ENCODE assay signal across 28 cellular contexts in the genomic region with DNA sequence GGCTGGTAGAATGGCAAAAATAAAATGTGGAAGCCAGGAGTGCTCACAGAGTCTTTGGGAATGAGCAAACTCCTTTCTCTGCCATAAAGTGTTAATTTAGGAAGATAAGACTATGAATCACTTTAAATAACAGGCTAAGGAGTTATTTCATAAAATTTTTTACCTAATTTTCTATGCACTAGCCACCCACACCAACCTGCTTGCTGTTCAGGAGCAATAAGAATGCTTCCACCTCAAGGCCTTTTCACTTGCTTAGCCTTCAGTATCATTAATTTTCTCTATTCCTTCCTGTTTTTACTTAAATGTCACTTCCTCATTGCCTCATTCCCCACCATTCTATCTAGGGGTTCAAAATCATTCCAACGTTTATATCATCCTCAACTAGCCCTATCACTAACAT.
"Had no signal": no experiment of that assay in that cellular context is flagged by ENCODE, and none has a peak within 500 bp of the region (broad histone marks: within the 10 kb centered on the region; RNA-seq: fewer than 3 reads in every experiment).

No MANE protein-coding gene starts in this region.

- H3K4me1 Mint-ChIP-seq: memory B cell; naive B cell; stimulated activated naive CD8-positive, alpha-beta T cell treated with anti-CD3 and anti-CD28 coated beads, Interleukin-15, amount 100 ng/mL, for 72 hours had no signal

- DNase-seq: effector memory CD8-positive, alpha-beta T cell; erythroblast; esophagus squamous epithelium; left ventricle myocardium superior; mucosa of descending colon; naive B cell; stimulated activated CD4-positive, alpha-beta T cell treated with anti-CD3 and anti-CD28 coated beads, Interleukin-12 subunit alpha, Interleukin-12 subunit beta, amount 100 ng/mL, for 4 hours; stimulated activated CD4-positive, alpha-beta T cell treated with anti-CD3 and anti-CD28 coated beads, Interleukin-1b, Interleukin-23, amount 100 ng/mL, for 48 hours; stimulated activated CD4-positive, alpha-beta T cell treated with anti-CD3 and anti-CD28 coated beads, Interleukin-4, amount 100 ng/mL, for 1 hour; stimulated activated CD8-positive, alpha-beta memory T cell treated with anti-CD3 and anti-CD28 coated beads, Interleukin-4, amount 100 ng/mL, for 48 hours; stimulated activated naive CD4-positive, alpha-beta T cell; stimulated activated naive CD8-positive, alpha-beta T cell treated with anti-CD3 and anti-CD28 coated beads, Interleukin-15, amount 100 ng/mL, for 72 hours; transverse colon; upper lobe of right lung; uterus had no signal

- FAIRE-seq: endometrium, frontal cortex, keratinocyte had no signal

- H3K4me3 Mint-ChIP-seq: effector memory CD8-positive, alpha-beta T cell; memory B cell; mesothelial cell of epicardium; naive B cell; natural killer cell treated with Interleukin-12 subunit alpha and Interleukin-12 subunit beta and Interleukin-15 and Interleukin-18, amount 100 ng/mL, for 72 hours; neural progenitor cell; stimulated activated naive CD8-positive, alpha-beta T cell treated with anti-CD3 and anti-CD28 coated beads, Interleukin-15, amount 100 ng/mL, for 72 hours had no signal

- H3K36me3 ChIP-seq: esophagus squamous epithelium, neural progenitor cell, right atrium auricular region, suprapubic skin, transverse colon, upper lobe of right lung, uterus had no signal

- H3K4me3 ChIP-seq: coronary artery, esophagus squamous epithelium, lung, mucosa of descending colon, neural progenitor cell, right atrium auricular region, smooth muscle cell, suprapubic skin, transverse colon, upper lobe of right lung, uterus had no signal

- H3K27me3 Mint-ChIP-seq: effector memory CD8-positive, alpha-beta T cell; memory B cell; naive B cell; natural killer cell treated with Interleukin-12 subunit alpha and Interleukin-12 subunit beta and Interleukin-15 and Interleukin-18, amount 100 ng/mL, for 72 hours; progenitor cell of endocrine pancreas; stimulated activated naive CD8-positive, alpha-beta T cell treated with anti-CD3 and anti-CD28 coated beads, Interleukin-15, amount 100 ng/mL, for 72 hours had no signal

- H3K36me3 Mint-ChIP-seq: memory B cell; naive B cell; natural killer cell treated with Interleukin-12 subunit alpha and Interleukin-12 subunit beta and Interleukin-15 and Interleukin-18, amount 100 ng/mL, for 72 hours; neural progenitor cell had no signal

- H3K27me3 ChIP-seq: esophagus squamous epithelium, neural progenitor cell, right atrium auricular region, suprapubic skin, transverse colon, upper lobe of right lung, uterus had no signal

- H3K9me3 Mint-ChIP-seq: memory B cell had no signal

- H3K27ac Mint-ChIP-seq: effector memory CD8-positive, alpha-beta T cell; memory B cell; mesothelial cell of epicardium; naive B cell; natural killer cell treated with Interleukin-12 subunit alpha and Interleukin-12 subunit beta and Interleukin-15 and Interleukin-18, amount 100 ng/mL, for 72 hours; neural progenitor cell; progenitor cell of endocrine pancreas had no signal
